21 cellular contexts compared by ENCODE assay signal in the genomic region with DNA sequence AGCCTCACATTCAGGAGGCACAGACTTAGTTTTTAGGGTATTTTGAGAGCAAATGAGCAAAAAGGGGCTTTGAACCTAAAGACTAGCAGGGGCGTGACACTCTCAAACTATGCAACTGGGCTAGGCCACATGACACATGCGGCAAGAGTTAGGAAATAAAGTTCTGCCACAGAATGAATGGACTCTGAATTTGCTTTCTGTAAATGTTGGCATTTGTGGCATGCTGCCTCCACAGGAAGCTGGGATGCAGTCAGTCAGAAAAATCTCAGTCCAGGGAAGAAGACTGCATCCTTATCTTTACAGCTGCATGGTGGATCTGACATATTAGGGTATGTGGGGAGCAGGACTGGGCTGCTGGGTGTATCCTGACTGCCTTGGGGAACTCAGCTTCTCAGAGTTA.
"Had no signal": no experiment of that assay in that cellular context is flagged by ENCODE, and none has a peak within 500 bp of the region (broad histone marks: within the 10 kb centered on the region; RNA-seq: fewer than 3 reads in every experiment).

No MANE protein-coding gene starts in this region.

- H3K4me1 Mint-ChIP-seq: natural killer cell, neural crest cell had no signal

- FAIRE-seq: colon, urothelium cell line had no signal

- H3K4me3 ChIP-seq: gastrocnemius medialis, heart right ventricle, mucosa of descending colon, suprapubic skin, thyroid gland had no signal

- H3K27me3 ChIP-seq: gastrocnemius medialis, heart right ventricle, suprapubic skin, thyroid gland had no signal

- H3K4me3 Mint-ChIP-seq: endodermal cell; natural killer cell; neural crest cell; stimulated activated effector memory CD8-positive, alpha-beta T cell treated with anti-CD3 and anti-CD28 coated beads, Interleukin-12 subunit alpha, Interleukin-12 subunit beta, amount 100 ng/mL, for 72 hours; type B pancreatic cell had no signal

- H3K36me3 Mint-ChIP-seq: natural killer cell; stimulated activated effector memory CD8-positive, alpha-beta T cell treated with anti-CD3 and anti-CD28 coated beads, Interleukin-12 subunit alpha, Interleukin-12 subunit beta, amount 100 ng/mL, for 72 hours had no signal

- H3K4me1 ChIP-seq: thyroid gland had no signal

- H3K27ac Mint-ChIP-seq: endodermal cell; natural killer cell; stimulated activated effector memory CD8-positive, alpha-beta T cell treated with anti-CD3 and anti-CD28 coated beads, Interleukin-12 subunit alpha, Interleukin-12 subunit beta, amount 100 ng/mL, for 72 hours; type B pancreatic cell had no signal

- H3K27ac ChIP-seq: gastrocnemius medialis, suprapubic skin, thyroid gland had no signal

- H3K9me3 Mint-ChIP-seq: natural killer cell; stimulated activated effector memory CD8-positive, alpha-beta T cell treated with anti-CD3 and anti-CD28 coated beads, Interleukin-12 subunit alpha, Interleukin-12 subunit beta, amount 100 ng/mL, for 72 hours had no signal

- H3K27me3 Mint-ChIP-seq: type B pancreatic cell had no signal

- H3K9me3 ChIP-seq: gastrocnemius medialis, mucosa of descending colon, suprapubic skin, thyroid gland had no signal

- DNase-seq: effector CD4-positive, alpha-beta T cell; gastrocnemius medialis; heart right ventricle; hypothalamus; islet precursor cell; mammary epithelial cell; mucosa of descending colon; natural killer cell; right cardiac atrium; stimulated activated CD4-positive, alpha-beta T cell treated with anti-CD3 and anti-CD28 coated beads, Interleukin-4, amount 100 ng/mL, for 1 hour; stimulated activated CD8-positive, alpha-beta memory T cell treated with anti-CD3 and anti-CD28 coated beads, Interleukin-4, amount 100 ng/mL, for 48 hours; stimulated activated naive CD8-positive, alpha-beta T cell treated with anti-CD3 and anti-CD28 coated beads, Interleukin-15, Interleukin-2, amounts not matched to agents 100 U/mL and 50 U/mL, for 24 hours; thyroid gland had no signal

- H3K36me3 ChIP-seq: thyroid gland had no signal

- ATAC-seq: gastrocnemius medialis; heart right ventricle; left lobe of liver; mucosa of descending colon; natural killer cell; right cardiac atrium; stimulated activated effector memory CD8-positive, alpha-beta T cell treated with anti-CD3 and anti-CD28 coated beads, Interleukin-12 subunit alpha, Interleukin-12 subunit beta, amount 100 ng/mL, for 72 hours; stimulated activated naive CD8-positive, alpha-beta T cell treated with anti-CD3 and anti-CD28 coated beads, Interleukin-15, Interleukin-2, amounts not matched to agents 100 U/mL and 50 U/mL, for 24 hours had no signal
